11 cellular contexts compared by ENCODE assay signal in genomic region chr20:41058007-41058673, GRCh38. TPM values are rescaled to one million over a fixed set of nuclear protein-coding genes. Genes with fewer than 3 reads are reported as not detected.
DNase-seq lines count a peak whose midpoint lies in the region; ATAC-seq, FAIRE-seq and TF ChIP-seq lines count a peak whose summit lies in the region.
"Had no signal": no experiment of that assay in that cellular context is flagged by ENCODE, and none has a peak within 500 bp of the region (broad histone marks: within the 10 kb centered on the region; RNA-seq: fewer than 3 reads in every experiment).

No MANE protein-coding gene starts in this region.

- intact Hi-C loops in heart left ventricle (cut with DNase I): no loop called here
- intact Hi-C loops in cardiac septum (cut with DNase I): no loop called here
- intact Hi-C loops in vagina (cut with DNase I): no loop called here

- no peak overlapping the region for H3K4me3 Mint-ChIP-seq in activated T-cell treated with anti-CD3 and anti-CD28 coated beads, Interleukin-2, amount 50 U/mL, for 24 hours

- no peaks in the 10 kb centered on the region for H3K27me3 ChIP-seq in heart left ventricle
- H3K27me3 ChIP-seq in vagina: no peaks in the 10 kb centered on the region

- H3K9me3 Mint-ChIP-seq in activated T-cell treated with anti-CD3 and anti-CD28 coated beads, Interleukin-2, amount 50 U/mL, for 24 hours: peaks cover 8% of the 10 kb centered on the region

- WGBS in heart left ventricle, 4 donors: 67 to 85% (median 74%) methylated on average over 2 of the region's 2 CpGs
- WGBS in urinary bladder: 84% methylated on average over 2 of the region's 2 CpGs

- H3K4me3 ChIP-seq in heart left ventricle (no peak overlapping the region), urinary bladder (ENCODE audit: low read depth, low read length) (no peak overlapping the region), vagina (no peak overlapping the region)

- H3K9me3 ChIP-seq in heart left ventricle (no peaks in the 10 kb centered on the region), vagina (no peaks in the 10 kb centered on the region)

- H3K36me3 ChIP-seq in heart left ventricle (peaks cover 0 to 22% (median 20%) of the 10 kb centered on the region in 9 donors), urinary bladder (ENCODE audit: insufficient read depth) (no peaks in the 10 kb centered on the region), vagina (no peaks in the 10 kb centered on the region)

- TF ChIP-seq POLR2A in heart left ventricle (IDR thresholded peaks at IDR 0.05): no peak
- TF ChIP-seq POLR2A in vagina (IDR thresholded peaks at IDR 0.05): no peak
- TF ChIP-seq POLR2A in GM12892 (IDR thresholded peaks at IDR 0.05; ENCODE audit: low read depth, low read length): no peak

- DNase-seq in heart left ventricle: no peak
- DNase-seq in cardiac septum (ENCODE audit: low spot score): no peak
- no peak for DNase-seq in activated T-cell treated with anti-CD3 and anti-CD28 coated beads, Interleukin-2, amount 50 U/mL, for 24 hours
- DNase-seq in hepatic stellate cell (ENCODE audit: low spot score): peak; percentile 24
- DNase-seq in vagina (ENCODE audit: extremely low spot score in 2 of 2): no peak
- no peak for DNase-seq in GM12892 (ENCODE audit: insufficient read length)
- DNase-seq: activated CD4-positive, CD25-positive, alpha-beta regulatory T cell; DND-41; NCI-H1092 had no signal

- H3K27ac Mint-ChIP-seq in activated T-cell treated with anti-CD3 and anti-CD28 coated beads, Interleukin-2, amount 50 U/mL, for 24 hours: peak overlapping the region; percentile 56

- H3K4me1 Mint-ChIP-seq in activated T-cell treated with anti-CD3 and anti-CD28 coated beads, Interleukin-2, amount 50 U/mL, for 24 hours (ENCODE audit: low read depth): peaks cover 69% of the 10 kb centered on the region

- H3K4me1 ChIP-seq in heart left ventricle: peaks cover 9 to 61% (median 49%) of the 10 kb centered on the region in 12 donors
- peaks cover 3% of the 10 kb centered on the region for H3K4me1 ChIP-seq in urinary bladder (ENCODE audit: insufficient read depth)
- peaks cover 49% of the 10 kb centered on the region for H3K4me1 ChIP-seq in vagina

- ATAC-seq in heart left ventricle: peak in 3 of 4 donors; percentile 66 to 80 (median 79)
- no peak for ATAC-seq in HG02840 (IDR thresholded peaks at IDR 0.05; ENCODE audit: low FRiP score, unreplicated experiment)

- FAIRE-seq in GM12892 (lab: Jason Lieb, UNC): no peak

- H3K27ac ChIP-seq in heart left ventricle (peak overlapping the region in 1 of 12 donors; percentile 47), urinary bladder (ENCODE audit: low read depth) (peak overlapping the region; percentile 23), vagina (no peak overlapping the region)

- peaks cover 88% of the 10 kb centered on the region for H3K36me3 Mint-ChIP-seq in activated T-cell treated with anti-CD3 and anti-CD28 coated beads, Interleukin-2, amount 50 U/mL, for 24 hours (ENCODE audit: low read depth)

- TF ChIP-seq CTCF in heart left ventricle (IDR thresholded peaks at IDR 0.05) (no peak), vagina (IDR thresholded peaks at IDR 0.05) (no peak)

- no peaks in the 10 kb centered on the region for H3K27me3 Mint-ChIP-seq in activated T-cell treated with anti-CD3 and anti-CD28 coated beads, Interleukin-2, amount 50 U/mL, for 24 hours

RNA-seq across cellular contexts. Expression of gene TOP1, which starts 29.5 kb away (rescaled TPM):
- total RNA-seq in heart left ventricle: 10 to 100 TPM; 15.0 to 32.3 (median 21.8) TPM
- polyA plus RNA-seq in heart left ventricle: 10 to 100 TPM; 11.6 to 21.4 TPM
- total RNA-seq in cardiac septum: 23.5 TPM
- 29.2 TPM for total RNA-seq in urinary bladder
- 26.9 TPM for polyA plus RNA-seq in urinary bladder
- total RNA-seq in vagina: 38.1 TPM
- 69.1 TPM for polyA plus RNA-seq in GM12892 (2012; ENCODE audit: missing spikeins)
